In the genomic region with DNA sequence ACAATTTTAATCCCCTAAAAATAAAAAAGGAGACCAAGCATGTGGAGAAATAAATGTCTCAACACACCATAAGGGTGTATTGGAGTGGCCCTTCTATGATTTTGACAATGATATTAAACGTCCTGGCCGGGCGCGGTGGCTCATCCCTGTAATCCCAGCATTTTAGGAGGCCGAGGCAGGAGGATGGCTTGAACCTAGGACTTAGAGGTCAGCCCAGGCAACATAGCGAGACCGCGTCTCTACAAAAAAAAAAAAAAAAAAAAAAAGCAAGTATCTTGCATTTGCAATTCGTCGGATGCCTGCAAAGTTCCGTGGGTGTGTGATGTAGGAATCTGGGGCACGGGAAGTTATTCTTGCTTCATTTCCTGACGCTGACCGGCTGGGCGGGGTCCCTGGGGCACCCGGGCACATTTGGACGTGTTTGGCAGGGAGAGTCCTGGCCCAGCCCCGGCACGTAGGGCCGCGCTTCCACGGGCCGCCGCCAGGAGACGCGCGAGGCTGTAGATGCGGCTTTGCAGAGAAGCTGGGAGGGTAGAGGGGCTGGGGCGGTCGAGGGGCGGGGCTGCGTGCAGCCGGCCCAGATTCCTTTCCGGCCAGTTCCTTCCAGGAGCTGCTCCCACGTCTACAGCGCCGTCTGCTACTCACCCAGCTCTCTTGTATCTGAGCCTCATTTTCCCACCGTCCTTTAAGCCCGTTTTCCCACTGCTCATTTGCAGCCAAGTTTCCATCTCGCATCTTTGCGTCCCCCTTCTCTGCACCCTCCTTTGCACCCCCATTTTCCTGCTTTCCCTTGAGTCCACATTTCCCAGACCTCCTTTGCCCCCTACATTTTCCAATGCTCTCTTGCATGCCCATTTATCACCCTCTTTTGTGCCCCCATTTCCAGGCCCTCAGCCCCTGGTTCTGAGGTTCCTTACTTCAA, we compare ENCODE assay signal across 8 cellular contexts. TPM values are rescaled to one million over a fixed set of nuclear protein-coding genes. Genes with fewer than 3 reads are reported as not detected.
DNase-seq lines count a peak whose midpoint lies in the region; ATAC-seq and TF ChIP-seq lines count a peak whose summit lies in the region.

No MANE protein-coding gene starts in this region.

- H3K27me3 Mint-ChIP-seq in neural crest cell (ENCODE audit: low read depth): no peaks in the 10 kb centered on the region
- H3K27me3 Mint-ChIP-seq in stimulated activated naive CD8-positive, alpha-beta T cell treated with anti-CD3 and anti-CD28 coated beads, Interleukin-15, Interleukin-2, amounts not matched to agents 100 ng/mL and 50 ng/mL, for 24 hours: peaks cover 12% of the 10 kb centered on the region

- DNase-seq in M059J (ENCODE audit: low read depth) (peak; percentile 92), SHP77 (lab: John Stamatoyannopoulos, UW) (peak; percentile 72 to 83), fibroblast of villous mesenchyme (ENCODE audit: low read depth) (peak; percentile 96), neural crest cell (ENCODE audit: low read depth, low spot score) (peak; percentile 98)
- peak; percentile 71 for DNase-seq in activated effector memory CD4-positive, alpha-beta T cell treated with Interleukin-2 at 50 U/mL for 16 hours

- ATAC-seq in GM18870 (IDR thresholded peaks at IDR 0.05; ENCODE audit: unreplicated experiment): no peak

- H3K36me3 Mint-ChIP-seq in neural crest cell (ENCODE audit: low read depth): no peaks in the 10 kb centered on the region
- no peaks in the 10 kb centered on the region for H3K36me3 Mint-ChIP-seq in stimulated activated naive CD8-positive, alpha-beta T cell treated with anti-CD3 and anti-CD28 coated beads, Interleukin-15, Interleukin-2, amounts not matched to agents 100 ng/mL and 50 ng/mL, for 24 hours (ENCODE audit: low read depth)

- no peaks in the 10 kb centered on the region for H3K9me3 Mint-ChIP-seq in neural crest cell
- H3K9me3 Mint-ChIP-seq in stimulated activated naive CD8-positive, alpha-beta T cell treated with anti-CD3 and anti-CD28 coated beads, Interleukin-15, Interleukin-2, amounts not matched to agents 100 ng/mL and 50 ng/mL, for 24 hours: no peaks in the 10 kb centered on the region

- H3K4me3 Mint-ChIP-seq in neural crest cell: peak overlapping the region; percentile 68
- peak overlapping the region; percentile 26 for H3K4me3 Mint-ChIP-seq in stimulated activated naive CD8-positive, alpha-beta T cell treated with anti-CD3 and anti-CD28 coated beads, Interleukin-15, Interleukin-2, amounts not matched to agents 100 ng/mL and 50 ng/mL, for 24 hours

- peaks cover 9% of the 10 kb centered on the region for H3K4me1 Mint-ChIP-seq in neural crest cell
- no peaks in the 10 kb centered on the region for H3K4me1 Mint-ChIP-seq in stimulated activated naive CD8-positive, alpha-beta T cell treated with anti-CD3 and anti-CD28 coated beads, Interleukin-15, Interleukin-2, amounts not matched to agents 100 ng/mL and 50 ng/mL, for 24 hours (ENCODE audit: low read depth)

- peak overlapping the region; percentile 21 for H3K4me3 ChIP-seq in fibroblast of villous mesenchyme (ENCODE audit: low read depth, low read length)

- H3K27ac Mint-ChIP-seq in neural crest cell (ENCODE audit: unreplicated experiment): no peak overlapping the region
- H3K27ac Mint-ChIP-seq in stimulated activated naive CD8-positive, alpha-beta T cell treated with anti-CD3 and anti-CD28 coated beads, Interleukin-15, Interleukin-2, amounts not matched to agents 100 ng/mL and 50 ng/mL, for 24 hours: no peak overlapping the region

- TF ChIP-seq CTCF in GM12874 (IDR thresholded peaks at IDR 0.05; ENCODE audit: insufficient read depth, low read depth, low read length) (peak; percentile 100), fibroblast of villous mesenchyme (IDR thresholded peaks at IDR 0.05; ENCODE audit: insufficient read depth, low read depth, low read length) (peak; percentile 98), neural crest cell (conservative IDR thresholded peaks at IDR 0.05) (peak; percentile 97)

RNA-seq across cellular contexts. Expression of a gene that starts 2.2 kb away (rescaled TPM):
- total RNA-seq in M059J (2014; rRNA removed; shearing (Covaris generic)): not detected in 2 replicates
- total RNA-seq in fibroblast of villous mesenchyme: not detected in 2 replicates
- not detected in 2 replicates for total RNA-seq in neural crest cell

RNA-seq across cellular contexts. Expression of a gene that starts 31.4 kb away (rescaled TPM):
- total RNA-seq in M059J (2014; rRNA removed; shearing (Covaris generic)): 1.8 and 13.0 TPM in 2 replicates
- total RNA-seq in fibroblast of villous mesenchyme (21.2 and 28.7 TPM in 2 replicates), neural crest cell (34.7 and 40.6 TPM in 2 replicates)

RNA-seq across cellular contexts. Expression of a gene that starts 45.7 kb away (rescaled TPM):
- 0.17 and 0.74 TPM in 2 replicates for total RNA-seq in M059J (2014; rRNA removed; shearing (Covaris generic))
- total RNA-seq in fibroblast of villous mesenchyme: 8.7 and 9.1 TPM in 2 replicates
- 15.1 and 15.4 TPM in 2 replicates for total RNA-seq in neural crest cell

RNA-seq across cellular contexts. Expression of a gene that starts 52.3 kb away (rescaled TPM):
- total RNA-seq in M059J (2014; rRNA removed; shearing (Covaris generic)): 206 and 246 TPM in 2 replicates
- total RNA-seq in fibroblast of villous mesenchyme: 96.7 and 121 TPM in 2 replicates
- total RNA-seq in neural crest cell: 34.8 and 36.1 TPM in 2 replicates

RNA-seq across cellular contexts. Expression of a gene that starts 52.6 kb away (rescaled TPM):
- 4.7 and 7.9 TPM in 2 replicates for total RNA-seq in M059J (2014; rRNA removed; shearing (Covaris generic))
- total RNA-seq in fibroblast of villous mesenchyme: 6.0 and 6.4 TPM in 2 replicates
- total RNA-seq in neural crest cell: 7.0 and 10.3 TPM in 2 replicates
